In the genomic region with DNA sequence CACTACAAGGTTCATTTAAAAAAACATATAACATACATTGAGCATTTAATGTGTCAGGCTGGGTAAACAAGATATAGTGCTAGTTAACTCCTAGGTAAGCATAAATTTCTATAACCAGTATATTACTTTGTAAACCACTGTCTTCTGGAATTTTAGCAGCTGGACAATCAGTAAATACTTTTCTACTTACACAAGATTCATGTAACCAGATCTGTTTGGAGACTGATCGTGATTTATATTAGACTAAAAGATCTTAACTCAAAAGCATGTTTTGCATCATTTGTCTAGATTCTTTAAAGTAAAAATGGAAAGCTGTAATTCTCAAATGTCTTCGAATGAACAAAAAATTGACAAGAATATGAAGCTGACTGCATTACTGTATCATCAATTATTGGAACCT, we compare ENCODE assay signal across 11 cellular contexts. TPM values are rescaled to one million over a fixed set of nuclear protein-coding genes. Genes with fewer than 3 reads are reported as not detected.
DNase-seq lines count a peak whose midpoint lies in the region; ATAC-seq, FAIRE-seq and TF ChIP-seq lines count a peak whose summit lies in the region.
"Had no signal": no experiment of that assay in that cellular context is flagged by ENCODE, and none has a peak within 500 bp of the region (broad histone marks: within the 10 kb centered on the region; RNA-seq: fewer than 3 reads in every experiment).

No MANE protein-coding gene starts in this region.

- TF ChIP-seq RAD21 in A549 (conservative IDR thresholded peaks at IDR 0.05 in 1 of 2, IDR thresholded peaks at IDR 0.05 in 1 of 2), result no peak

- no peaks in the 10 kb centered on the region for H3K36me3 ChIP-seq in Karpas-422 (ENCODE audit: insufficient read depth, low read length)
- no peaks in the 10 kb centered on the region for H3K36me3 ChIP-seq in mammary epithelial cell (ENCODE audit: insufficient read depth, low read length)
- H3K36me3 ChIP-seq in esophagus muscularis mucosa, result no peaks in the 10 kb centered on the region

- peaks cover 40% of the 10 kb centered on the region for H3K79me2 ChIP-seq in Karpas-422 (ENCODE audit: low read length)
- H3K79me2 ChIP-seq in mammary epithelial cell (ENCODE audit: insufficient read depth, low read length), result peaks cover 38% of the 10 kb centered on the region

- H3K4me1 Mint-ChIP-seq in naive B cell, result peaks cover 4 to 12% (median 9%) of the 10 kb centered on the region in 3 donors

- H3K27ac ChIP-seq in A549 (no peak overlapping the region), Karpas-422 (ENCODE audit: low read length) (no peak overlapping the region), mammary epithelial cell (ENCODE audit: insufficient read depth, low read depth, low read length) (no peak overlapping the region), esophagus muscularis mucosa (replicated peaks in 1 of 4) (no peak overlapping the region), coronary artery (no peak overlapping the region)

- in situ Hi-C loops in mammary epithelial cell (cut with MboI; ENCODE audit: low sequenced_read_pairs in 2 of 2), result no loop called here

- H3K9me2 ChIP-seq in Karpas-422 (replicated peaks; ENCODE audit: insufficient read depth, low read length), result no peaks in the 10 kb centered on the region

- POLR2A ChIA-PET in A549 (lab: Yijun Ruan, JAX), result no interaction called here

- BruUV-seq in mammary epithelial cell (replicated peaks; lab: Mats Ljungman, UMichigan), result no TSS peak

- TF ChIP-seq POLR2A in A549 (IDR thresholded peaks at IDR 0.05; ENCODE audit: low read length) (no peak), esophagus muscularis mucosa (IDR thresholded peaks at IDR 0.05; ENCODE audit: low read depth) (no peak)

- TF ChIP-seq CTCF in A549 (IDR thresholded peaks at IDR 0.05), result no peak
- no peak for TF ChIP-seq CTCF in mammary epithelial cell (conservative IDR thresholded peaks at IDR 0.05 in 1 of 2, IDR thresholded peaks at IDR 0.05 in 1 of 2; ENCODE audit: extremely low read depth in 1 of 2, insufficient read depth in 1 of 2, low read depth in 1 of 2, low read length in 2 of 2)
- no peak for TF ChIP-seq CTCF in esophagus muscularis mucosa (IDR thresholded peaks at IDR 0.05)
- TF ChIP-seq CTCF in coronary artery (IDR thresholded peaks at IDR 0.05), result no peak

- CTCF ChIA-PET in A549 (lab: Yijun Ruan, JAX) (interaction anchor here (1.0 to 2.8 kb wide), 5 partner anchors 11 to 212 kb away, joined by 3 to 14 read pairs (median 7); a partner anchor contains a TSS), mammary epithelial cell (lab: Charles Lee; ENCODE audit: low non-redundant PET) (interaction anchor here (0.7 to 0.8 kb wide), 2 partner anchors 53 to 292 kb away, joined by 3 to 5 read pairs; no protein-coding TSS in a partner anchor)

- H3K4me3 ChIP-seq in A549 (peak overlapping the region; percentile 64; the same call in 1 of the 3 replicates), Karpas-422 (ENCODE audit: low read length) (peak overlapping the region; percentile 82), mammary epithelial cell (replicated peaks in 1 of 3; ENCODE audit: insufficient read depth in 1 of 3, low read depth in 2 of 3, low read length in 3 of 3) (no peak overlapping the region), esophagus muscularis mucosa (peak overlapping the region in 2 of 4 donors; percentile 66 to 85), coronary artery (no peak overlapping the region)

- no peaks in the 10 kb centered on the region for H3K36me3 Mint-ChIP-seq in naive B cell

- H3K27ac Mint-ChIP-seq in naive B cell, result no peak overlapping the region

- dilution Hi-C loops in mammary epithelial cell (cut with HindIII; ENCODE audit: low sequenced_read_pairs), result no loop called here

- ATAC-seq in A549 (no peak), naive B cell (ENCODE audit: low read depth in 2 of 2) (no peak)

- H3K9ac ChIP-seq in Karpas-422 (ENCODE audit: low read length), result peak overlapping the region; percentile 71
- H3K9ac ChIP-seq in mammary epithelial cell (ENCODE audit: insufficient read depth, low read length), result no peak overlapping the region

- H3K27me3 Mint-ChIP-seq in naive B cell, result peaks cover 3 to 6% (median 6%) of the 10 kb centered on the region in 3 donors

- FAIRE-seq in A549 (lab: Jason Lieb, UNC), result no peak

- H3K9me3 Mint-ChIP-seq in naive B cell, result no peaks in the 10 kb centered on the region
- H3K9me3 Mint-ChIP-seq: activated T-cell treated with anti-CD3 and anti-CD28 coated beads, Interleukin-2, amount 50 U/mL, for 72 hours had no signal

- peak overlapping the region; percentile 86 for H3K4me2 ChIP-seq in A549
- peak overlapping the region; percentile 93 for H3K4me2 ChIP-seq in Karpas-422 (ENCODE audit: low read depth, low read length, poor library complexity, severe bottlenecking)
- peak overlapping the region; percentile 95 for H3K4me2 ChIP-seq in mammary epithelial cell (ENCODE audit: insufficient read depth, low read depth, low read length)

- H3K27me3 ChIP-seq in Karpas-422 (ENCODE audit: low read length), result no peaks in the 10 kb centered on the region
- H3K27me3 ChIP-seq in mammary epithelial cell (ENCODE audit: insufficient read depth, low read length), result no peaks in the 10 kb centered on the region
- H3K27me3 ChIP-seq in esophagus muscularis mucosa, result peaks cover 0 to 6% (median 0%) of the 10 kb centered on the region in 4 donors
- H3K27me3 ChIP-seq: testis had no signal

- WGBS in A549 (ENCODE audit: missing lambda C conversion rate), result 47% methylated on average over 2 of the region's 2 CpGs
- 79% methylated on average over 2 of the region's 2 CpGs for WGBS in mammary epithelial cell (ENCODE audit: low coverage, missing lambda C conversion rate)
- WGBS in esophagus muscularis mucosa, result 87% methylated on average over 2 of the region's 2 CpGs

- H3K9me3 ChIP-seq in A549 (no peaks in the 10 kb centered on the region), Karpas-422 (ENCODE audit: low read length) (no peaks in the 10 kb centered on the region), mammary epithelial cell (replicated peaks; ENCODE audit: insufficient read depth, low read length) (no peaks in the 10 kb centered on the region), esophagus muscularis mucosa (no peaks in the 10 kb centered on the region)
- H3K9me3 ChIP-seq: testis had no signal

- H2AFZ ChIP-seq in Karpas-422 (ENCODE audit: low read length) (no peak overlapping the region), mammary epithelial cell (ENCODE audit: low read depth, low read length) (no peak overlapping the region)

- H4K20me1 ChIP-seq in Karpas-422 (ENCODE audit: insufficient read depth, low read depth, low read length) (no peaks in the 10 kb centered on the region), mammary epithelial cell (ENCODE audit: insufficient read depth, low read length) (no peaks in the 10 kb centered on the region)

- H3K4me1 ChIP-seq in A549 (peaks cover 16% of the 10 kb centered on the region; the same call in 2 of the 3 replicates), Karpas-422 (ENCODE audit: low read length) (peaks cover 34% of the 10 kb centered on the region), mammary epithelial cell (ENCODE audit: insufficient read depth, low read length) (peaks cover 20% of the 10 kb centered on the region), esophagus muscularis mucosa (peaks cover 6 to 9% (median 7%) of the 10 kb centered on the region in 4 donors)

- TF ChIP-seq EP300 in A549 (IDR thresholded peaks at IDR 0.05) (no peak), esophagus muscularis mucosa (IDR thresholded peaks at IDR 0.05) (no peak)

- H3K4me3 Mint-ChIP-seq in naive B cell, result peak overlapping the region in 5 of 8 donors; percentile 89 to 96 (median 95)

- intact Hi-C loops in mammary epithelial cell (cut with micrococcal nuclease) (no loop called here), esophagus muscularis mucosa (cut with DNase I) (no loop called here)

- DNase-seq in A549 (ENCODE audit: low read depth in 1 of 2, low spot score in 1 of 2), result no peak
- no peak for DNase-seq in Karpas-422
- no peak for DNase-seq in mammary epithelial cell
- no peak for DNase-seq in naive B cell
- no peak for DNase-seq in cerebellum (ENCODE audit: low spot score)
- DNase-seq in esophagus muscularis mucosa (ENCODE audit: extremely low spot score), result no peak
- DNase-seq in DMS114 treated with DMSO at 0.1 percent for 48 hours (lab: John Stamatoyannopoulos, UW; ENCODE audit: unreplicated experiment), result no peak
- no peak for DNase-seq in coronary artery (ENCODE audit: low spot score)
- DNase-seq: activated T-cell treated with anti-CD3 and anti-CD28 coated beads, Interleukin-2, amount 50 U/mL, for 72 hours; stimulated activated CD4-positive, alpha-beta T cell treated with anti-CD3 and anti-CD28 coated beads, Interleukin-4, amount 100 ng/mL, for 1 hour; testis had no signal

TF ChIP-seq in A549, 52 proteins besides CTCF, POLR2A, EP300 and RAD21 (continues in another document):
- TF ChIP-seq CHD2 (IDR thresholded peaks at IDR 0.05; ENCODE audit: low read length, partially characterized antibody), result no peak

RNA-seq across cellular contexts. Expression of a gene that starts 0.9 kb away (rescaled TPM):
- 14.2 and 26.2 TPM in 2 replicates for polyA plus RNA-seq in A549 (2011; rRNA removed)
- 3.4 and 5.0 TPM in 2 replicates for polyA plus RNA-seq in A549 (2012; cell fraction: cytosol; rRNA removed)
- 1.9 and 3.3 TPM in 2 replicates for polyA plus RNA-seq in A549 (2012; cell fraction: nucleus; rRNA removed)
- polyA plus RNA-seq in A549 (2017; fragmentation: RNase III; extraction: RNeasy Plus Mini Kit Qiagen cat#74134 plus additional on column Dnase treatment), result 14.4 to 16.8 TPM (median 15.2 TPM) in 3 replicates
- 3.8 and 4.8 TPM in 2 replicates for polyA minus RNA-seq in A549 (2011; rRNA and poly(A)+ RNA removed)
- 14.3 and 32.3 TPM in 2 replicates for total RNA-seq in Karpas-422 (2014; rRNA removed; shearing (Covaris generic); ENCODE audit: low replicate concordance)
- total RNA-seq in mammary epithelial cell, result 10 to 100 TPM in 1 of 2 donors, 1 to 10 TPM in 1; 2.0 to 12.3 TPM
- 6.5 TPM for polyA plus RNA-seq in mammary epithelial cell
- 13.1 TPM for polyA minus RNA-seq in mammary epithelial cell
- 1 to 10 TPM in 5 of 6 donors, under 1 TPM in 1; 0.09 to 4.0 (median 2.3) TPM for polyA plus RNA-seq in naive B cell (ENCODE audit: low read depth in 6 of 6)
- 13.9 TPM for total RNA-seq in cerebellum
- total RNA-seq in esophagus muscularis mucosa, result 1 to 10 TPM in 3 of 4 donors, under 1 TPM in 1; 0.71 to 2.5 (median 1.9) TPM

RNA-seq across cellular contexts. Expression of a gene that starts 15.2 kb away (rescaled TPM):
- polyA plus RNA-seq in A549 (2011; rRNA removed), result 15.3 and 21.3 TPM in 2 replicates
- 5.7 and 6.3 TPM in 2 replicates for polyA plus RNA-seq in A549 (2012; cell fraction: cytosol; rRNA removed)
- polyA plus RNA-seq in A549 (2012; cell fraction: nucleus; rRNA removed), result 4.0 and 4.7 TPM in 2 replicates
- 9.7 to 12.6 TPM (median 12.2 TPM) in 3 replicates for polyA plus RNA-seq in A549 (2017; fragmentation: RNase III; extraction: RNeasy Plus Mini Kit Qiagen cat#74134 plus additional on column Dnase treatment)
- polyA minus RNA-seq in A549 (2011; rRNA and poly(A)+ RNA removed), result 7.7 and 9.9 TPM in 2 replicates
- total RNA-seq in Karpas-422 (2014; rRNA removed; shearing (Covaris generic); ENCODE audit: low replicate concordance), result 24.6 and 28.1 TPM in 2 replicates
- total RNA-seq in mammary epithelial cell, result 10 to 100 TPM; 16.4 to 19.5 TPM
- polyA plus RNA-seq in mammary epithelial cell, result 8.0 TPM
- polyA minus RNA-seq in mammary epithelial cell, result 6.3 TPM
- 10 to 100 TPM; 18.9 to 26.2 (median 22.5) TPM for polyA plus RNA-seq in naive B cell (ENCODE audit: low read depth in 6 of 6)
- 8.3 TPM for total RNA-seq in cerebellum
- 10 to 100 TPM; 23.2 to 31.0 (median 26.4) TPM for total RNA-seq in esophagus muscularis mucosa

Comparison
In these comparisons a context has a peak if more than half of its experiments do, and no peak if none do; other contexts are left out.
1. H3K4me3 ChIP-seq: peak in A549 (single experiment) and Karpas-422 (single experiment); none in mammary epithelial cell (0 of 3) and coronary artery (single experiment).
2. Peak in every context shown above with its lines, with median percentiles within 50 percentile points of each other: H3K4me2 ChIP-seq.